ENCODE assay signal across 1 cellular context in the genomic region with DNA sequence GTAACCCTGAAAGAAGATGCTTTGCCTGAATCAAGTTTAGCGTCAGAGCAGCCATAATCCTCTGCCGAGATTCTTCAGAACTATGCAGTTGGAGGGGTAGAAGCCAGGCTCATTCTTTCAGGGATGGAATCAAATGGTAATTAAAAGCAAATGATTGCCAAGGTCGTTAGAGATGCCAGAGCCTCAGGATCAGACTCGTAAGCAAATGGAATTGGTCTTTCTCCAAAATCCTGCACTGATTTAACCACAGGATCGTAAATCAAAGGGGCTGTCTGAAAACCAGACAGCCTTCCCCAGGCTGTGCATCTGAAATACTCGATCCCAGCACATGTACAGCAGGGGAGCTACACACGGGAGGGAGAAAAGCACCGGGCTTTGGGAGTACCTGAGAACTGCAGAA.
A peak's percentile ranks its signal among the peaks of the same experiment; 100 is the strongest.
TF ChIP-seq lines count a peak whose summit lies in the region.

No MANE protein-coding gene starts in this region.

TF ChIP-seq in SK-N-SH, 30 proteins besides CTCF, POLR2A, EP300 and RAD21 (continued from another document):
- TF ChIP-seq, protein P1, sequence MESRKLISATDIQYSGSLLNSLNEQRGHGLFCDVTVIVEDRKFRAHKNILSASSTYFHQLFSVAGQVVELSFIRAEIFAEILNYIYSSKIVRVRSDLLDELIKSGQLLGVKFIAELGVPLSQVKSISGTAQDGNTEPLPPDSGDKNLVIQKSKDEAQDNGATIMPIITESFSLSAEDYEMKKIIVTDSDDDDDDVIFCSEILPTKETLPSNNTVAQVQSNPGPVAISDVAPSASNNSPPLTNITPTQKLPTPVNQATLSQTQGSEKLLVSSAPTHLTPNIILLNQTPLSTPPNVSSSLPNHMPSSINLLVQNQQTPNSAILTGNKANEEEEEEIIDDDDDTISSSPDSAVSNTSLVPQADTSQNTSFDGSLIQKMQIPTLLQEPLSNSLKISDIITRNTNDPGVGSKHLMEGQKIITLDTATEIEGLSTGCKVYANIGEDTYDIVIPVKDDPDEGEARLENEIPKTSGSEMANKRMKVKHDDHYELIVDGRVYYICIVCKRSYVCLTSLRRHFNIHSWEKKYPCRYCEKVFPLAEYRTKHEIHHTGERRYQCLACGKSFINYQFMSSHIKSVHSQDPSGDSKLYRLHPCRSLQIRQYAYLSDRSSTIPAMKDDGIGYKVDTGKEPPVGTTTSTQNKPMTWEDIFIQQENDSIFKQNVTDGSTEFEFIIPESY (IDR thresholded peaks at IDR 0.05; ENCODE audit: borderline replicate concordance, low read depth), result no peak
- TF ChIP-seq GATA2 (CRISPR knock-in tag; IDR thresholded peaks at IDR 0.05) (peak; percentile 47), CHD2 (IDR thresholded peaks at IDR 0.05; ENCODE audit: low read length, partially characterized antibody) (no peak), SIN3A (IDR thresholded peaks at IDR 0.05; ENCODE audit: borderline replicate concordance, low read depth, low read length) (no peak)
- TF ChIP-seq, protein P2, sequence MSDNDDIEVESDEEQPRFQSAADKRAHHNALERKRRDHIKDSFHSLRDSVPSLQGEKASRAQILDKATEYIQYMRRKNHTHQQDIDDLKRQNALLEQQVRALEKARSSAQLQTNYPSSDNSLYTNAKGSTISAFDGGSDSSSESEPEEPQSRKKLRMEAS (IDR thresholded peaks at IDR 0.05; ENCODE audit: low read depth), result no peak
